ENCODE assay signal across 8 cellular contexts in the genomic region with DNA sequence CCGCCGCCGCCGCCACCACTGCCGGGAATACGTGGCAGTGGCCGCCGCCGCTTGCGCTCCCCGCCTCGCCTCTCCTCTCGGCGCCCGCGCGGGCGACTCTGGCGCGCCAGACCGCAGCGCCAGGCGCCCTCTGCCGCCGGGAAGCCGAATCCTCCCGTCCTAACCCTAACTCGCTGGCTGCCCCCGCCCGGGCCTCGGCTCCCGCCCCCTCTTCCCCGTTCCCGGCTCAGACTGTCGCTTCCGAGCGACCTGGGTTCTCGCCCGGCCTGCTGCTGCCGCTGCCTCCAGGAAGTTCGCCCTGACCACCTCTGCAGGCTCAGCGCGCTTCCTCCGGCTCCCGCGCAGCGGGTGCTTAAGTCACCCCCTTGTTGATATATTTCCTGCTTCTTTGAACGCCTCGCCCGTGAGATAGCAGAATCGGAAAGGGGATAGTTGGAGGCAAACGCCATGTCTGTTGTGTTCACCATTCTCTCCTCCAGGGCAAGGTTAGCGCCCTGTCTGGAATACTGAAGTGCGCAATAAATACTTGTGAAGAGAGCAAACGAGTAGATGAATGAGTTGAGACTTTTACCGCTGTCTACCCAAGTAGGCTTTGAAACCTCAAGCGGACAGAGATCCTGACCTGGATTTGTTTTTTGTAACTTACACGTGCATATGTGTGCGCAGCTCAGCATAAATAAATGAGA. TPM values are rescaled to one million over a fixed set of nuclear protein-coding genes. Genes with fewer than 3 reads are reported as not detected.
A peak's percentile ranks its signal among the peaks of the same experiment; 100 is the strongest.
DNase-seq lines count a peak whose midpoint lies in the region; ATAC-seq, FAIRE-seq and TF ChIP-seq lines count a peak whose summit lies in the region.

A gene with protein sequence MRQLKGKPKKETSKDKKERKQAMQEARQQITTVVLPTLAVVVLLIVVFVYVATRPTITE (minus strand): TSS at position 100 of the 686 bp plus-strand sequence. CDS start 64,202 bp downstream, outside the sequence.

- H3K36me3 Mint-ChIP-seq in endodermal cell (ENCODE audit: low read depth), result no peaks in the 10 kb centered on the region

- 10 to 47% methylated on average over 13 to 59 of the region's 59 CpGs for WGBS in endodermal cell (ENCODE audit: insufficient coverage in 1 of 2, insufficient read length in 1 of 2), 2 experiments
- 13 to 19% methylated on average over 28 to 42 of the region's 59 CpGs for WGBS in mesodermal cell (ENCODE audit: insufficient coverage in 2 of 2), 2 experiments

- peak; percentile 4 for FAIRE-seq in HTR-8/SVneo (lab: Jason Lieb, UNC)

- no peaks in the 10 kb centered on the region for H3K9me3 Mint-ChIP-seq in endodermal cell

- H3K27me3 ChIP-seq in endodermal cell (ENCODE audit: control insufficient read depth, insufficient read depth, low read length, poor library complexity, severe bottlenecking), result peaks cover 11% of the 10 kb centered on the region

- TF ChIP-seq CTCF in endodermal cell (conservative IDR thresholded peaks at IDR 0.05), result peak; percentile 84

- H3K36me3 ChIP-seq in endodermal cell (ENCODE audit: control insufficient read depth, insufficient read depth, low read length) (no peaks in the 10 kb centered on the region), mesodermal cell (ENCODE audit: control insufficient read depth, insufficient read depth, low read length) (no peaks in the 10 kb centered on the region)

- H3K9me3 ChIP-seq in endodermal cell (ENCODE audit: control insufficient read depth, low read length) (no peaks in the 10 kb centered on the region), mesodermal cell (ENCODE audit: control insufficient read depth, low read length) (no peaks in the 10 kb centered on the region)

- peak within 1 kb of the TSS; percentile 55 for H3K9ac ChIP-seq in endodermal cell (ENCODE audit: extremely low read depth, low read length, poor library complexity, severe bottlenecking)

- peaks cover 21% of the 10 kb centered on the region for H3K4me1 Mint-ChIP-seq in endodermal cell

- H3K4me3 Mint-ChIP-seq in endodermal cell, result peak within 1 kb of the TSS; percentile 80

- H3K27ac Mint-ChIP-seq in endodermal cell, result peak within 1 kb of the TSS; percentile 87

- ATAC-seq in GM21390 (IDR thresholded peaks at IDR 0.05; ENCODE audit: unreplicated experiment), result peak; percentile 80

- in situ Hi-C loops in Caki2 (cut with HindIII; ENCODE audit: low pct_unique_long_range_greater_than_20kb, low sequenced_read_pairs), result no loop called here

- H3K4me1 ChIP-seq in endodermal cell (ENCODE audit: control insufficient read depth, insufficient read depth, low read length), result no peaks in the 10 kb centered on the region
- peaks cover 4% of the 10 kb centered on the region for H3K4me1 ChIP-seq in mesodermal cell (ENCODE audit: control insufficient read depth, insufficient read depth, low read length, poor library complexity, severe bottlenecking)

- H3K4me3 ChIP-seq in endodermal cell (ENCODE audit: low read length), result peak within 1 kb of the TSS; percentile 80
- peak within 1 kb of the TSS; percentile 66 for H3K4me3 ChIP-seq in mesodermal cell (ENCODE audit: extremely low read depth, insufficient read depth, low read length, poor library complexity, severe bottlenecking)

- no peak within 1 kb of the TSS for H3K27ac ChIP-seq in endodermal cell (ENCODE audit: low read depth, low read length)
- peak within 1 kb of the TSS; percentile 81 for H3K27ac ChIP-seq in mesodermal cell (ENCODE audit: low read depth, low read length, severe bottlenecking)

- peaks cover 25% of the 10 kb centered on the region for H3K27me3 Mint-ChIP-seq in endodermal cell (ENCODE audit: insufficient read depth)

- DNase-seq in Caki2 (ENCODE audit: low read depth), result peak; percentile 71
- peak; percentile 79 for DNase-seq in HTR-8/SVneo (ENCODE audit: insufficient read length, low spot score)
- peak; percentile 77 for DNase-seq in NOMO-1 treated with dmso at 0.1 percent for 144 hours (lab: John Stamatoyannopoulos, UW; ENCODE audit: unreplicated experiment)
- peak; percentile 25 to 49 (median 49) for DNase-seq in activated CD8-positive, alpha-beta memory T cell treated with anti-CD3 and anti-CD28 coated beads for 48 hours (ENCODE audit: low read depth in 2 of 3, low spot score in 2 of 3)
- DNase-seq in endodermal cell, result peak; percentile 96
- DNase-seq in stimulated activated CD8-positive, alpha-beta memory T cell treated with anti-CD3 and anti-CD28 coated beads, Interleukin-15, amount 100 ng/mL, for 4 hours (ENCODE audit: low read depth in 2 of 2), result peak; percentile 16 to 42

RNA-seq across cellular contexts. Expression of the gene that starts here (rescaled TPM):
- 72.1 and 76.2 TPM in 2 replicates for total RNA-seq in Caki2 (2014; rRNA removed; shearing (Covaris generic); ENCODE audit: low replicate concordance)
- total RNA-seq in endodermal cell, result 10 to 100 TPM; 27.3 to 47.7 TPM
- polyA plus RNA-seq in endodermal cell (2013, experiment 1 of 2), result 24.4 TPM
- 19.0 TPM for polyA plus RNA-seq in endodermal cell (2013, experiment 2 of 2)
- polyA plus RNA-seq in mesodermal cell (2013, experiment 1 of 2), result 26.9 TPM
- 21.3 TPM for polyA plus RNA-seq in mesodermal cell (2013, experiment 2 of 2)

Comparison
In these comparisons a context has a peak if more than half of its experiments do, and no peak if none do; other contexts are left out.
1. DNase-seq: peak in every context shown above with its lines; median percentile 96 in endodermal cell; 79 in HTR-8/SVneo; 77 in NOMO-1 treated with dmso at 0.1 percent for 144 hours; 71 in Caki2; 49 in activated CD8-positive, alpha-beta memory T cell treated with anti-CD3 and anti-CD28 coated beads for 48 hours; 29 in stimulated activated CD8-positive, alpha-beta memory T cell treated with anti-CD3 and anti-CD28 coated beads, Interleukin-15, amount 100 ng/mL, for 4 hours.